ENCODE assay signal across 24 cellular contexts in genomic region chr7:71595176-71595575, GRCh38.
"Had no signal": no experiment of that assay in that cellular context is flagged by ENCODE, and none has a peak within 500 bp of the region (broad histone marks: within the 10 kb centered on the region; RNA-seq: fewer than 3 reads in every experiment).

No MANE protein-coding gene starts in this region.

- DNase-seq: heart left ventricle; hypothalamus; immature natural killer cell; kidney; left ventricle myocardium inferior; mesendoderm; midbrain; mucosa of descending colon; naive thymus-derived CD4-positive, alpha-beta T cell; ovary; retina; right cardiac atrium; small intestine; stimulated activated CD4-positive, alpha-beta T cell treated with anti-CD3 and anti-CD28 coated beads, Interleukin-1b, Interleukin-23, amount 100 ng/mL, for 48 hours; stimulated activated CD4-positive, alpha-beta T cell treated with anti-CD3 and anti-CD28 coated beads, Interleukin-2, amount 100 ng/mL, for 48 hours; stimulated activated CD4-positive, alpha-beta T cell treated with anti-CD3 and anti-CD28 coated beads, Interleukin-4, amount 100 ng/mL, for 4 hours; stimulated activated CD8-positive, alpha-beta memory T cell treated with anti-CD3 and anti-CD28 coated beads, Interleukin-4, amount 100 ng/mL, for 48 hours; stimulated activated naive CD4-positive, alpha-beta T cell treated with Interleukin-2 at 50 U/mL for 16 hours; stimulated activated naive CD8-positive, alpha-beta T cell treated with anti-CD3 and anti-CD28 coated beads, Interleukin-15, amount 100 ng/mL, for 72 hours; substantia nigra; transverse colon; upper lobe of right lung had no signal

- H3K4me3 ChIP-seq: heart left ventricle, left ventricle myocardium inferior, lung, mucosa of descending colon, ovary, prostate gland, transverse colon, upper lobe of right lung had no signal

- H3K4me1 ChIP-seq: heart left ventricle, left ventricle myocardium inferior, prostate gland, transverse colon, upper lobe of right lung had no signal

- H3K27ac ChIP-seq: heart left ventricle, left ventricle myocardium inferior, ovary, prostate gland, transverse colon, upper lobe of right lung had no signal

- H3K27me3 ChIP-seq: heart left ventricle, ovary, transverse colon, upper lobe of right lung had no signal

- H3K9me3 ChIP-seq: heart left ventricle, left ventricle myocardium inferior, ovary, prostate gland, transverse colon, upper lobe of right lung had no signal

- H3K36me3 ChIP-seq: heart left ventricle, left ventricle myocardium inferior, ovary, prostate gland, transverse colon, upper lobe of right lung had no signal
